ENCODE assay signal across 8 cellular contexts in genomic region chr12:100199023-100199346, GRCh38. TPM values are rescaled to one million over a fixed set of nuclear protein-coding genes. Genes with fewer than 3 reads are reported as not detected.
A peak's percentile ranks its signal among the peaks of the same experiment; 100 is the strongest.
DNase-seq lines count a peak whose midpoint lies in the region; ATAC-seq, FAIRE-seq and TF ChIP-seq lines count a peak whose summit lies in the region.

No MANE protein-coding gene starts in this region.

- POLR2A ChIA-PET in endothelial cell of umbilical vein (lab: Charles Lee), result no interaction called here

- peak overlapping the region; percentile 74 for H3K4me2 ChIP-seq in MM.1S (ENCODE audit: low read depth, low read length)
- H3K4me2 ChIP-seq in endothelial cell of umbilical vein (ENCODE audit: insufficient read depth, low read length), result no peak overlapping the region

- H3K9me1 ChIP-seq in endothelial cell of umbilical vein (replicated peaks; ENCODE audit: control insufficient read depth, extremely low read depth, insufficient read depth, low read length), result no peaks in the 10 kb centered on the region

- ATAC-seq in GM18511 (IDR thresholded peaks at IDR 0.05; ENCODE audit: unreplicated experiment) (peak; percentile 6), HG03097 (IDR thresholded peaks at IDR 0.05; ENCODE audit: low FRiP score, unreplicated experiment) (no peak), GM19463 (IDR thresholded peaks at IDR 0.05; ENCODE audit: unreplicated experiment) (no peak), HG02970 (IDR thresholded peaks at IDR 0.05; ENCODE audit: low FRiP score, unreplicated experiment) (no peak)

- TF ChIP-seq CTCF in MM.1S (IDR thresholded peaks at IDR 0.05; ENCODE audit: low read length) (no peak), endothelial cell of umbilical vein (IDR thresholded peaks at IDR 0.05; ENCODE audit: extremely low read depth in 1 of 2, insufficient read depth in 1 of 2, low read depth in 1 of 2, low read length in 2 of 2) (no peak), prostate gland (IDR thresholded peaks at IDR 0.05) (no peak)

- no peak for DNase-seq in MM.1S
- DNase-seq in endothelial cell of umbilical vein (ENCODE audit: low read depth, low spot score), result no peak
- DNase-seq in prostate gland (ENCODE audit: low spot score), result no peak
- DNase-seq in DMS53 treated with DMSO at 0.1 percent for 48 hours (lab: John Stamatoyannopoulos, UW; ENCODE audit: unreplicated experiment), result no peak

- dilution Hi-C loops in endothelial cell of umbilical vein (cut with MboI; ENCODE audit: extremely low pct_ligation_motif_present, low sequenced_read_pairs), result no loop called here

- H3K79me2 ChIP-seq in MM.1S (ENCODE audit: low read length) (peaks cover 21% of the 10 kb centered on the region), endothelial cell of umbilical vein (ENCODE audit: control insufficient read depth, insufficient read depth, low read length) (peaks cover 14% of the 10 kb centered on the region)

- H3K27me3 ChIP-seq in MM.1S (replicated peaks; ENCODE audit: insufficient read depth, low read length), result no peaks in the 10 kb centered on the region
- H3K27me3 ChIP-seq in endothelial cell of umbilical vein (ENCODE audit: control insufficient read depth in 2 of 2, insufficient read depth in 2 of 2, low read length in 2 of 2), result peaks cover 0 to 3% of the 10 kb centered on the region in 2 experiments
- H3K27me3 ChIP-seq in prostate gland (replicated peaks; ENCODE audit: insufficient read depth), result no peaks in the 10 kb centered on the region

- WGBS in prostate gland, result 40% methylated on average over 6 of the region's 6 CpGs

- H3K9me3 ChIP-seq in MM.1S (replicated peaks; ENCODE audit: insufficient read depth, low read length) (no peaks in the 10 kb centered on the region), endothelial cell of umbilical vein (replicated peaks; ENCODE audit: control insufficient read depth, insufficient read depth, low read length) (no peaks in the 10 kb centered on the region), prostate gland (no peaks in the 10 kb centered on the region)

- no peak for FAIRE-seq in endothelial cell of umbilical vein (lab: Jason Lieb, UNC)

- intact Hi-C loops in endothelial cell of umbilical vein (cut with micrococcal nuclease) (no loop called here), prostate gland (cut with DNase I) (no loop called here)

- no peaks in the 10 kb centered on the region for H4K20me1 ChIP-seq in MM.1S (ENCODE audit: insufficient read depth, low read length)
- no peaks in the 10 kb centered on the region for H4K20me1 ChIP-seq in endothelial cell of umbilical vein (replicated peaks; ENCODE audit: control insufficient read depth, extremely low read depth, insufficient read depth, low read length)

- TF ChIP-seq POLR2A in endothelial cell of umbilical vein (IDR thresholded peaks at IDR 0.05; ENCODE audit: low read depth, low read length) (no peak), prostate gland (IDR thresholded peaks at IDR 0.05) (no peak)

- H3K27ac ChIP-seq in MM.1S (ENCODE audit: low read length) (no peak overlapping the region), endothelial cell of umbilical vein (ENCODE audit: insufficient read depth, low read depth, low read length) (no peak overlapping the region), prostate gland (peak overlapping the region in 1 of 2 donors; percentile 86)

- H3K9me2 ChIP-seq in MM.1S (replicated peaks; ENCODE audit: insufficient read depth, low read length), result no peaks in the 10 kb centered on the region

- no TSS peak for BruUV-seq in endothelial cell of umbilical vein (replicated peaks; lab: Mats Ljungman, UMichigan)

- peak overlapping the region; percentile 88 for H3K4me3 ChIP-seq in MM.1S (ENCODE audit: low read length)
- H3K4me3 ChIP-seq in endothelial cell of umbilical vein (replicated peaks in 1 of 3; ENCODE audit: insufficient read depth in 1 of 3, low read depth in 1 of 3, low read length in 3 of 3), result peak overlapping the region in 1 of 3 experiments; percentile 74
- H3K4me3 ChIP-seq in prostate gland, result peak overlapping the region; percentile 77 to 79

- peaks cover 7% of the 10 kb centered on the region for H3F3A ChIP-seq in MM.1S (ENCODE audit: insufficient read depth, low read length)

- CTCF ChIA-PET in endothelial cell of umbilical vein (lab: Charles Lee), result no interaction called here

- H2AFZ ChIP-seq in MM.1S (ENCODE audit: low read length), result peak overlapping the region; percentile 89
- H2AFZ ChIP-seq in endothelial cell of umbilical vein (ENCODE audit: low read depth, low read length), result peak overlapping the region; percentile 99

- H3K36me3 ChIP-seq in MM.1S (replicated peaks; ENCODE audit: insufficient read depth, low read length) (no peaks in the 10 kb centered on the region), endothelial cell of umbilical vein (ENCODE audit: control insufficient read depth in 2 of 2, extremely low read depth in 1 of 2, insufficient read depth in 2 of 2, low read length in 2 of 2) (no peaks in the 10 kb centered on the region), prostate gland (no peaks in the 10 kb centered on the region)

- no peaks in the 10 kb centered on the region for H3K4me1 ChIP-seq in MM.1S (ENCODE audit: low read length)
- H3K4me1 ChIP-seq in endothelial cell of umbilical vein (ENCODE audit: control insufficient read depth, extremely low read depth, insufficient read depth, low read length), result peaks cover 4% of the 10 kb centered on the region
- H3K4me1 ChIP-seq in prostate gland (replicated peaks), result peaks cover 3% of the 10 kb centered on the region

- H3K9ac ChIP-seq in MM.1S (ENCODE audit: low read length), result peak overlapping the region; percentile 66; the same call in 1 of the 2 replicates
- no peak overlapping the region for H3K9ac ChIP-seq in endothelial cell of umbilical vein (replicated peaks; ENCODE audit: extremely low read depth, insufficient read depth, low read length)

TF ChIP-seq in endothelial cell of umbilical vein, 7 proteins besides CTCF, POLR2A, EP300 and RAD21:
- TF ChIP-seq POLR2AphosphoS5 (IDR thresholded peaks at IDR 0.05; ENCODE audit: insufficient read depth, low read depth, low read length) (no peak), MYC (IDR thresholded peaks at IDR 0.05; ENCODE audit: low read depth, low read length) (no peak), EZH2 (IDR thresholded peaks at IDR 0.05; ENCODE audit: borderline replicate concordance, low read depth, low read length, severe bottlenecking) (no peak), GATA2 (IDR thresholded peaks at IDR 0.05; ENCODE audit: insufficient read depth, insufficient read length, low read depth, low read length) (no peak), JUN (IDR thresholded peaks at IDR 0.05; ENCODE audit: borderline replicate concordance, insufficient read depth, insufficient read length, low read depth) (no peak), FOS (IDR thresholded peaks at IDR 0.05; ENCODE audit: borderline replicate concordance, insufficient read depth, low read length) (no peak)
- TF ChIP-seq, protein P1, sequence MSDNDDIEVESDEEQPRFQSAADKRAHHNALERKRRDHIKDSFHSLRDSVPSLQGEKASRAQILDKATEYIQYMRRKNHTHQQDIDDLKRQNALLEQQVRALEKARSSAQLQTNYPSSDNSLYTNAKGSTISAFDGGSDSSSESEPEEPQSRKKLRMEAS (IDR thresholded peaks at IDR 0.05; ENCODE audit: insufficient read depth, insufficient read length), result no peak

RNA-seq across cellular contexts. Expression of gene ACTR6, which starts 1.6 kb away (rescaled TPM):
- 23.2 and 24.7 TPM in 2 replicates for total RNA-seq in endothelial cell of umbilical vein
- polyA plus RNA-seq in endothelial cell of umbilical vein, result 4.8 and 7.5 TPM in 2 replicates
- polyA plus RNA-seq in endothelial cell of umbilical vein (2011; cell fraction: cytosol; rRNA removed), result 10.8 and 20.0 TPM in 2 replicates
- 15.1 and 17.5 TPM in 2 replicates for polyA plus RNA-seq in endothelial cell of umbilical vein (2011; cell fraction: nucleus; rRNA removed)
- 28.9 and 35.6 TPM in 2 replicates for polyA plus RNA-seq in endothelial cell of umbilical vein (2012)
- 3.6 TPM in 2 replicates for polyA minus RNA-seq in endothelial cell of umbilical vein
- polyA minus RNA-seq in endothelial cell of umbilical vein (2011; cell fraction: cytosol; rRNA and poly(A)+ RNA removed), result 6.0 TPM
- 8.4 and 8.5 TPM in 2 replicates for polyA minus RNA-seq in endothelial cell of umbilical vein (2011; cell fraction: nucleus; rRNA and poly(A)+ RNA removed)
- 10 to 100 TPM; 10.3 to 32.6 TPM for total RNA-seq in prostate gland

RNA-seq across cellular contexts. Expression of gene BLTP3B, which starts 56.3 kb away (rescaled TPM):
- total RNA-seq in endothelial cell of umbilical vein (16.0 and 17.9 TPM in 2 replicates), prostate gland (10 to 100 TPM; 20.4 to 24.8 TPM)
- polyA plus RNA-seq in endothelial cell of umbilical vein, result 4.1 and 5.4 TPM in 2 replicates
- polyA plus RNA-seq in endothelial cell of umbilical vein (2011; cell fraction: cytosol; rRNA removed), result 8.6 and 9.4 TPM in 2 replicates
- polyA plus RNA-seq in endothelial cell of umbilical vein (2011; cell fraction: nucleus; rRNA removed), result 8.3 and 12.0 TPM in 2 replicates
- polyA plus RNA-seq in endothelial cell of umbilical vein (2012), result 11.8 and 17.1 TPM in 2 replicates
- 17.4 and 28.5 TPM in 2 replicates for polyA minus RNA-seq in endothelial cell of umbilical vein
- polyA minus RNA-seq in endothelial cell of umbilical vein (2011; cell fraction: cytosol; rRNA and poly(A)+ RNA removed), result 24.4 TPM
- polyA minus RNA-seq in endothelial cell of umbilical vein (2011; cell fraction: nucleus; rRNA and poly(A)+ RNA removed), result 23.0 and 38.7 TPM in 2 replicates
